In the genomic region with DNA sequence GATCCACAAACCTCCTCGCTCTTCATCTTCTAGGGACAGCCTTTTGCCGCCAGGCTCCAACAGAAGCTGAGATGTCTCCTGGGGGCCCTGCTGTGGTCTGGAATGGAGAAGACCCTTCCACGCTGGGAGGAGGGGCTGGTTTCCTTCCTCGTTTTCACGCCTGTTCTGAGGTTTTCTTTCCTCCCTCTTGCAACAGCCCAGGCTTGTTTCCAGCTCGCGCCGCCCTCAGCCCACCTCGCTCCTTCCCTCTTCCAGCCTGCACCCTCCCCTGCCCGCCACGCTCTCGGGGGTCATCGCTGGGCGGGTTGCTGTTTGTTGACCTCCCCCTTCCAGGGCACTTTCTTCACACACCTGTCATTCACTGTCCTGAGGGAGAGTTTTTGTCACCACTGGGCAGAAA, we compare ENCODE assay signal across 15 cellular contexts. TPM values are rescaled to one million over a fixed set of nuclear protein-coding genes. Genes with fewer than 3 reads are reported as not detected.
DNase-seq lines count a peak whose midpoint lies in the region; ATAC-seq and TF ChIP-seq lines count a peak whose summit lies in the region.
"Had no signal": no experiment of that assay in that cellular context is flagged by ENCODE, and none has a peak within 500 bp of the region (broad histone marks: within the 10 kb centered on the region; RNA-seq: fewer than 3 reads in every experiment).

No MANE protein-coding gene starts in this region.

- H3K27me3 Mint-ChIP-seq in natural killer cell (ENCODE audit: low read depth in 2 of 2): peaks cover 31 to 42% of the 10 kb centered on the region in 2 donors
- H3K27me3 Mint-ChIP-seq in natural killer cell treated with Interleukin-12 subunit alpha and Interleukin-12 subunit beta and Interleukin-15 and Interleukin-18, amount 100 ng/mL, for 72 hours: peaks cover 27 to 28% of the 10 kb centered on the region in 2 donors
- peaks cover 34 to 39% (median 38%) of the 10 kb centered on the region in 5 donors for H3K27me3 Mint-ChIP-seq in naive thymus-derived CD4-positive, alpha-beta T cell

- no peak overlapping the region for H3K27ac ChIP-seq in SK-N-MC
- no peak overlapping the region for H3K27ac ChIP-seq in naive thymus-derived CD4-positive, alpha-beta T cell (ENCODE audit: low read depth, low read length)

- no peak for DNase-seq in natural killer cell
- no peak for DNase-seq in natural killer cell treated with Interleukin-12 subunit alpha and Interleukin-12 subunit beta and Interleukin-15 and Interleukin-18, amount 100 ng/mL, for 72 hours (ENCODE audit: low spot score)
- no peak for DNase-seq in SK-N-MC (ENCODE audit: low read depth, low spot score)
- DNase-seq in naive thymus-derived CD4-positive, alpha-beta T cell: no peak
- no peak for DNase-seq in HCEC 1CT
- DNase-seq in T-helper 2 cell: no peak
- no peak for DNase-seq in DMS 273 treated with DMSO at 0.1 percent for 48 hours (lab: John Stamatoyannopoulos, UW)
- DNase-seq: CD8-positive, alpha-beta memory T cell; H9; MV-4-11; NCI-H1436; NCI-H2081; NCI-H526 had no signal

- peaks cover 43 to 45% of the 10 kb centered on the region in 2 donors for H3K4me1 Mint-ChIP-seq in natural killer cell
- H3K4me1 Mint-ChIP-seq in natural killer cell treated with Interleukin-12 subunit alpha and Interleukin-12 subunit beta and Interleukin-15 and Interleukin-18, amount 100 ng/mL, for 72 hours (ENCODE audit: low read depth in 2 of 2): peaks cover 15 to 41% of the 10 kb centered on the region in 2 donors
- H3K4me1 Mint-ChIP-seq in naive thymus-derived CD4-positive, alpha-beta T cell: peaks cover 9 to 38% (median 30%) of the 10 kb centered on the region in 7 donors

- peaks cover 3% of the 10 kb centered on the region; the same call in 1 of the 2 replicates for H3K36me3 ChIP-seq in SK-N-MC (ENCODE audit: insufficient read depth, low read length)
- H3K36me3 ChIP-seq in naive thymus-derived CD4-positive, alpha-beta T cell (ENCODE audit: control insufficient read depth in 2 of 3, insufficient read depth in 3 of 3, low read length in 3 of 3): no peaks in the 10 kb centered on the region

- H3K4me3 Mint-ChIP-seq in natural killer cell: peak overlapping the region; percentile 54
- H3K4me3 Mint-ChIP-seq in natural killer cell treated with Interleukin-12 subunit alpha and Interleukin-12 subunit beta and Interleukin-15 and Interleukin-18, amount 100 ng/mL, for 72 hours: no peak overlapping the region
- peak overlapping the region in 6 of 10 donors; percentile 2 to 71 (median 52) for H3K4me3 Mint-ChIP-seq in naive thymus-derived CD4-positive, alpha-beta T cell
- H3K4me3 Mint-ChIP-seq: H9 had no signal

- H3K9me3 ChIP-seq in SK-N-MC (ENCODE audit: low read depth, low read length): peaks cover 1% of the 10 kb centered on the region; the same call in 1 of the 2 replicates
- H3K9me3 ChIP-seq in naive thymus-derived CD4-positive, alpha-beta T cell (ENCODE audit: control insufficient read depth in 2 of 3, low read length in 3 of 3): no peaks in the 10 kb centered on the region

- no peak overlapping the region for H3K4me3 ChIP-seq in SK-N-MC
- no peak overlapping the region for H3K4me3 ChIP-seq in naive thymus-derived CD4-positive, alpha-beta T cell (ENCODE audit: low read length)

- peak overlapping the region in 1 of 2 donors; percentile 13 for H3K27ac Mint-ChIP-seq in natural killer cell
- H3K27ac Mint-ChIP-seq in natural killer cell treated with Interleukin-12 subunit alpha and Interleukin-12 subunit beta and Interleukin-15 and Interleukin-18, amount 100 ng/mL, for 72 hours: no peak overlapping the region
- H3K27ac Mint-ChIP-seq in naive thymus-derived CD4-positive, alpha-beta T cell: no peak overlapping the region

- no peak for TF ChIP-seq CTCF in natural killer cell (IDR thresholded peaks at IDR 0.05)

- H3K9ac ChIP-seq in SK-N-MC (ENCODE audit: insufficient read length): peak overlapping the region; percentile 17

- ATAC-seq in natural killer cell: no peak
- ATAC-seq in natural killer cell treated with Interleukin-12 subunit alpha and Interleukin-12 subunit beta and Interleukin-15 and Interleukin-18, amount 100 ng/mL, for 72 hours: no peak
- no peak for ATAC-seq in naive thymus-derived CD4-positive, alpha-beta T cell
- ATAC-seq in GM21786 (IDR thresholded peaks at IDR 0.05; ENCODE audit: unreplicated experiment): no peak
- ATAC-seq: Right ventricle myocardium inferior had no signal

- POLR2A ChIA-PET in naive thymus-derived CD4-positive, alpha-beta T cell (lab: Charles Lee): no interaction called here

- intact Hi-C loops in natural killer cell (cut with micrococcal nuclease): no loop called here
- intact Hi-C loops in naive thymus-derived CD4-positive, alpha-beta T cell (cut with micrococcal nuclease): no loop called here

- H3K4me1 ChIP-seq in naive thymus-derived CD4-positive, alpha-beta T cell (ENCODE audit: control insufficient read depth in 2 of 2, insufficient read depth in 2 of 2, low read length in 2 of 2): no peaks in the 10 kb centered on the region

- H3K27me3 ChIP-seq in naive thymus-derived CD4-positive, alpha-beta T cell (ENCODE audit: control insufficient read depth in 2 of 2, insufficient read depth in 2 of 2, low read length in 2 of 2): peaks cover 0 to 4% of the 10 kb centered on the region in 2 donors

- CTCF ChIA-PET in naive thymus-derived CD4-positive, alpha-beta T cell (lab: Charles Lee): interaction anchor here (3.7 kb wide), 1 partner anchor 552 kb away, joined by 25 read pairs; no protein-coding TSS in a partner anchor

- H3K36me3 Mint-ChIP-seq in natural killer cell: no peaks in the 10 kb centered on the region
- H3K36me3 Mint-ChIP-seq in natural killer cell treated with Interleukin-12 subunit alpha and Interleukin-12 subunit beta and Interleukin-15 and Interleukin-18, amount 100 ng/mL, for 72 hours: no peaks in the 10 kb centered on the region
- peaks cover 0 to 3% (median 0%) of the 10 kb centered on the region in 5 donors for H3K36me3 Mint-ChIP-seq in naive thymus-derived CD4-positive, alpha-beta T cell

- no peaks in the 10 kb centered on the region for H3K9me3 Mint-ChIP-seq in natural killer cell
- H3K9me3 Mint-ChIP-seq in natural killer cell treated with Interleukin-12 subunit alpha and Interleukin-12 subunit beta and Interleukin-15 and Interleukin-18, amount 100 ng/mL, for 72 hours: no peaks in the 10 kb centered on the region
- peaks cover 0 to 5% (median 0%) of the 10 kb centered on the region in 11 donors for H3K9me3 Mint-ChIP-seq in naive thymus-derived CD4-positive, alpha-beta T cell
- H3K9me3 Mint-ChIP-seq: CD8-positive, alpha-beta memory T cell had no signal

RNA-seq across cellular contexts. Expression of gene VAPA, which starts 55.4 kb away (rescaled TPM):
- total RNA-seq in natural killer cell: 100 to 1,000 TPM; 175 to 186 (median 182) TPM
- total RNA-seq in natural killer cell treated with Interleukin-12 subunit alpha and Interleukin-12 subunit beta and Interleukin-15 and Interleukin-18, amount 100 ng/mL, for 72 hours: 100 to 1,000 TPM; 146 to 153 TPM
- total RNA-seq in naive thymus-derived CD4-positive, alpha-beta T cell: 100 to 1,000 TPM; 109 to 199 (median 151) TPM
- polyA plus RNA-seq in naive thymus-derived CD4-positive, alpha-beta T cell: 100 to 1,000 TPM; 214 to 278 TPM
